18 cellular contexts compared by ENCODE assay signal in genomic region chr11:111413849-111414248, GRCh38. TPM values are rescaled to one million over a fixed set of nuclear protein-coding genes. Genes with fewer than 3 reads are reported as not detected.
DNase-seq lines count a peak whose midpoint lies in the region; ATAC-seq and TF ChIP-seq lines count a peak whose summit lies in the region.
"Had no signal": no experiment of that assay in that cellular context is flagged by ENCODE, and none has a peak within 500 bp of the region (broad histone marks: within the 10 kb centered on the region; RNA-seq: fewer than 3 reads in every experiment).

No MANE protein-coding gene starts in this region.

- intact Hi-C loops in activated CD8-positive, alpha-beta T cell treated with anti-CD3 and anti-CD28 coated beads for 36 hours (cut with micrococcal nuclease) = no loop called here
- intact Hi-C loops in activated CD4-positive, alpha-beta T cell treated with anti-CD3 and anti-CD28 coated beads, Interleukin-2, amount 10 ng/mL, durations not matched to agents 24 days and 14 days (cut with micrococcal nuclease) = loop anchor here (1.0 kb wide), 2 partner anchors 36 to 43 kb away; no protein-coding TSS in a partner anchor

- CTCF ChIA-PET in activated CD8-positive, alpha-beta T cell treated with anti-CD3 and anti-CD28 coated beads for 36 hours (lab: Charles Lee) = interaction anchor here (1.0 to 3.1 kb wide), 4 partner anchors 10 to 131 kb away, joined by 3 to 18 read pairs (median 4); no protein-coding TSS in a partner anchor
- CTCF ChIA-PET in activated CD8-positive, alpha-beta T cell treated with anti-CD3 and anti-CD28 coated beads, Interleukin-2, amount 10 ng/mL, durations not matched to agents 7 days and 5 days (lab: Charles Lee) = interaction anchor here (1.5 to 13.0 kb wide), 4 partner anchors 10 to 136 kb away, joined by 3 to 158 read pairs (median 14); no protein-coding TSS in a partner anchor

- no peak overlapping the region for H3K4me3 Mint-ChIP-seq in activated CD8-positive, alpha-beta T cell treated with anti-CD3 and anti-CD28 coated beads for 36 hours
- no peak overlapping the region for H3K4me3 Mint-ChIP-seq in activated CD8-positive, alpha-beta T cell treated with anti-CD3 and anti-CD28 coated beads, Interleukin-2, amount 10 ng/mL, durations not matched to agents 7 days and 5 days
- peak overlapping the region; percentile 80 for H3K4me3 Mint-ChIP-seq in activated CD4-positive, alpha-beta T cell treated with anti-CD3 and anti-CD28 coated beads, Interleukin-2, amount 10 ng/mL, durations not matched to agents 24 days and 14 days
- H3K4me3 Mint-ChIP-seq in naive B cell (peak overlapping the region in 5 of 8 donors; percentile 71 to 84 (median 78)), osteocyte (ENCODE audit: unreplicated experiment) (no peak overlapping the region)
- H3K4me3 Mint-ChIP-seq in stimulated activated effector memory CD8-positive, alpha-beta T cell treated with anti-CD3 and anti-CD28 coated beads, Interleukin-12 subunit alpha, Interleukin-12 subunit beta, amount 100 ng/mL, for 72 hours = peak overlapping the region; percentile 12
- H3K4me3 Mint-ChIP-seq: brain had no signal

- H3K36me3 Mint-ChIP-seq in activated CD8-positive, alpha-beta T cell treated with anti-CD3 and anti-CD28 coated beads for 36 hours (ENCODE audit: low read depth) = no peaks in the 10 kb centered on the region
- H3K36me3 Mint-ChIP-seq in activated CD8-positive, alpha-beta T cell treated with anti-CD3 and anti-CD28 coated beads, Interleukin-2, amount 10 ng/mL, durations not matched to agents 7 days and 5 days (ENCODE audit: low read depth) = no peaks in the 10 kb centered on the region
- H3K36me3 Mint-ChIP-seq in activated CD4-positive, alpha-beta T cell treated with anti-CD3 and anti-CD28 coated beads, Interleukin-2, amount 10 ng/mL, durations not matched to agents 24 days and 14 days (ENCODE audit: low read depth) = peaks cover 3% of the 10 kb centered on the region
- no peaks in the 10 kb centered on the region for H3K36me3 Mint-ChIP-seq in naive B cell
- no peaks in the 10 kb centered on the region for H3K36me3 Mint-ChIP-seq in stimulated activated effector memory CD8-positive, alpha-beta T cell treated with anti-CD3 and anti-CD28 coated beads, Interleukin-12 subunit alpha, Interleukin-12 subunit beta, amount 100 ng/mL, for 72 hours
- H3K36me3 Mint-ChIP-seq in osteocyte (ENCODE audit: unreplicated experiment) = no peaks in the 10 kb centered on the region
- H3K36me3 Mint-ChIP-seq: brain had no signal

- H3K27me3 Mint-ChIP-seq in activated CD8-positive, alpha-beta T cell treated with anti-CD3 and anti-CD28 coated beads for 36 hours = no peaks in the 10 kb centered on the region
- no peaks in the 10 kb centered on the region for H3K27me3 Mint-ChIP-seq in activated CD8-positive, alpha-beta T cell treated with anti-CD3 and anti-CD28 coated beads, Interleukin-2, amount 10 ng/mL, durations not matched to agents 7 days and 5 days (ENCODE audit: low read depth)
- H3K27me3 Mint-ChIP-seq in activated CD4-positive, alpha-beta T cell treated with anti-CD3 and anti-CD28 coated beads, Interleukin-2, amount 10 ng/mL, durations not matched to agents 24 days and 14 days = no peaks in the 10 kb centered on the region
- H3K27me3 Mint-ChIP-seq in naive B cell (no peaks in the 10 kb centered on the region), osteocyte (ENCODE audit: unreplicated experiment) (peaks cover 30% of the 10 kb centered on the region)
- H3K27me3 Mint-ChIP-seq: brain had no signal

- POLR2A ChIA-PET in activated CD8-positive, alpha-beta T cell treated with anti-CD3 and anti-CD28 coated beads for 36 hours (lab: Charles Lee) = interaction anchor here (0.6 kb wide), 1 partner anchor 71 kb away, joined by 4 read pairs; no protein-coding TSS in a partner anchor
- POLR2A ChIA-PET in activated CD8-positive, alpha-beta T cell treated with anti-CD3 and anti-CD28 coated beads, Interleukin-2, amount 10 ng/mL, durations not matched to agents 7 days and 5 days (lab: Charles Lee) = interaction anchor here (1.5 kb wide), 1 partner anchor 34 kb away, joined by 3 read pairs; the partner anchor contains the start of gene POU2AF1

- DNase-seq in activated CD8-positive, alpha-beta T cell treated with anti-CD3 and anti-CD28 coated beads for 36 hours = peak; percentile 72
- no peak for DNase-seq in activated CD8-positive, alpha-beta T cell treated with anti-CD3 and anti-CD28 coated beads, Interleukin-2, amount 10 ng/mL, durations not matched to agents 7 days and 5 days
- no peak for DNase-seq in activated CD4-positive, alpha-beta T cell treated with anti-CD3 and anti-CD28 coated beads, Interleukin-2, amount 10 ng/mL, durations not matched to agents 24 days and 14 days
- DNase-seq in naive B cell (no peak), AG20443 (ENCODE audit: low spot score) (no peak), osteocyte (ENCODE audit: extremely low spot score, unreplicated experiment) (no peak)
- DNase-seq in stimulated activated effector memory CD8-positive, alpha-beta T cell treated with anti-CD3 and anti-CD28 coated beads, Interleukin-12 subunit alpha, Interleukin-12 subunit beta, amount 100 ng/mL, for 72 hours (ENCODE audit: low spot score in 2 of 2) = no peak
- no peak for DNase-seq in activated effector memory CD4-positive, alpha-beta T cell treated with anti-CD3 and anti-CD28 coated beads, Interleukin-2, amount 50 U/mL, for 16 hours
- DNase-seq: dermis blood vessel endothelial cell; HFFc6; KBM-7; kidney; NCI-H1105 treated with DMSO at 0.1 percent for 48 hours; NK-92 treated with Interleukin-12 subunit alpha and Interleukin-12 subunit beta, amount 100 ng/mL, for 24 hours; SHP77 treated with DMSO at 0.1 percent for 48 hours; thyroid gland had no signal

- H3K9me3 Mint-ChIP-seq in activated CD8-positive, alpha-beta T cell treated with anti-CD3 and anti-CD28 coated beads for 36 hours = no peaks in the 10 kb centered on the region
- no peaks in the 10 kb centered on the region for H3K9me3 Mint-ChIP-seq in activated CD8-positive, alpha-beta T cell treated with anti-CD3 and anti-CD28 coated beads, Interleukin-2, amount 10 ng/mL, durations not matched to agents 7 days and 5 days (ENCODE audit: insufficient read depth)
- H3K9me3 Mint-ChIP-seq in activated CD4-positive, alpha-beta T cell treated with anti-CD3 and anti-CD28 coated beads, Interleukin-2, amount 10 ng/mL, durations not matched to agents 24 days and 14 days = peaks cover 6% of the 10 kb centered on the region
- no peaks in the 10 kb centered on the region for H3K9me3 Mint-ChIP-seq in naive B cell
- H3K9me3 Mint-ChIP-seq in stimulated activated effector memory CD8-positive, alpha-beta T cell treated with anti-CD3 and anti-CD28 coated beads, Interleukin-12 subunit alpha, Interleukin-12 subunit beta, amount 100 ng/mL, for 72 hours = no peaks in the 10 kb centered on the region
- no peaks in the 10 kb centered on the region for H3K9me3 Mint-ChIP-seq in osteocyte (ENCODE audit: unreplicated experiment)
- H3K9me3 Mint-ChIP-seq: brain, HFFc6 had no signal

- TF ChIP-seq CTCF in activated CD8-positive, alpha-beta T cell treated with anti-CD3 and anti-CD28 coated beads for 36 hours (IDR thresholded peaks at IDR 0.05) = no peak
- TF ChIP-seq CTCF in osteocyte (IDR thresholded peaks at IDR 0.05) = no peak

- H3K4me1 Mint-ChIP-seq in activated CD8-positive, alpha-beta T cell treated with anti-CD3 and anti-CD28 coated beads for 36 hours (ENCODE audit: low read depth) = peaks cover 55% of the 10 kb centered on the region
- peaks cover 60% of the 10 kb centered on the region for H3K4me1 Mint-ChIP-seq in activated CD8-positive, alpha-beta T cell treated with anti-CD3 and anti-CD28 coated beads, Interleukin-2, amount 10 ng/mL, durations not matched to agents 7 days and 5 days (ENCODE audit: low read depth)
- H3K4me1 Mint-ChIP-seq in activated CD4-positive, alpha-beta T cell treated with anti-CD3 and anti-CD28 coated beads, Interleukin-2, amount 10 ng/mL, durations not matched to agents 24 days and 14 days = peaks cover 72% of the 10 kb centered on the region
- H3K4me1 Mint-ChIP-seq in naive B cell (peaks cover 91 to 97% (median 94%) of the 10 kb centered on the region in 3 donors), osteocyte (ENCODE audit: unreplicated experiment) (no peaks in the 10 kb centered on the region)
- H3K4me1 Mint-ChIP-seq in stimulated activated effector memory CD8-positive, alpha-beta T cell treated with anti-CD3 and anti-CD28 coated beads, Interleukin-12 subunit alpha, Interleukin-12 subunit beta, amount 100 ng/mL, for 72 hours = peaks cover 35% of the 10 kb centered on the region

- ATAC-seq in activated CD8-positive, alpha-beta T cell treated with anti-CD3 and anti-CD28 coated beads for 36 hours = peak; percentile 79
- no peak for ATAC-seq in activated CD8-positive, alpha-beta T cell treated with anti-CD3 and anti-CD28 coated beads, Interleukin-2, amount 10 ng/mL, durations not matched to agents 7 days and 5 days
- no peak for ATAC-seq in naive B cell (ENCODE audit: low read depth in 2 of 2)
- peak; percentile 74 for ATAC-seq in stimulated activated effector memory CD8-positive, alpha-beta T cell treated with anti-CD3 and anti-CD28 coated beads, Interleukin-12 subunit alpha, Interleukin-12 subunit beta, amount 100 ng/mL, for 72 hours
- ATAC-seq: sciatic nerve had no signal

- H3K27ac Mint-ChIP-seq in activated CD8-positive, alpha-beta T cell treated with anti-CD3 and anti-CD28 coated beads for 36 hours = peak overlapping the region; percentile 77
- no peak overlapping the region for H3K27ac Mint-ChIP-seq in activated CD8-positive, alpha-beta T cell treated with anti-CD3 and anti-CD28 coated beads, Interleukin-2, amount 10 ng/mL, durations not matched to agents 7 days and 5 days
- peak overlapping the region; percentile 90 for H3K27ac Mint-ChIP-seq in activated CD4-positive, alpha-beta T cell treated with anti-CD3 and anti-CD28 coated beads, Interleukin-2, amount 10 ng/mL, durations not matched to agents 24 days and 14 days
- H3K27ac Mint-ChIP-seq in naive B cell (peak overlapping the region; percentile 95 to 99 (median 99)), osteocyte (ENCODE audit: unreplicated experiment) (no peak overlapping the region)
- H3K27ac Mint-ChIP-seq in stimulated activated effector memory CD8-positive, alpha-beta T cell treated with anti-CD3 and anti-CD28 coated beads, Interleukin-12 subunit alpha, Interleukin-12 subunit beta, amount 100 ng/mL, for 72 hours = no peak overlapping the region
- H3K27ac Mint-ChIP-seq: brain, HFFc6 had no signal

RNA-seq across cellular contexts. Expression of gene POU2AF1, which starts 34.8 kb away (rescaled TPM):
- total RNA-seq in activated CD8-positive, alpha-beta T cell treated with anti-CD3 and anti-CD28 coated beads for 36 hours = 1 to 10 TPM; 3.6 to 4.5 TPM
- total RNA-seq in activated CD8-positive, alpha-beta T cell treated with anti-CD3 and anti-CD28 coated beads, Interleukin-2, amount 10 ng/mL, durations not matched to agents 7 days and 5 days = 1 to 10 TPM; 1.7 to 2.4 TPM
- 65.6 and 68.9 TPM in 2 replicates for total RNA-seq in activated CD4-positive, alpha-beta T cell treated with anti-CD3 and anti-CD28 coated beads, Interleukin-2, amount 10 ng/mL, durations not matched to agents 24 days and 14 days
- polyA plus RNA-seq in naive B cell (ENCODE audit: low read depth in 6 of 6) = 100 to 1,000 TPM in 2 of 6 donors, 10 to 100 TPM in 4; 63.6 to 114 (median 89.3) TPM
- total RNA-seq in osteocyte = not detected in 2 replicates
- total RNA-seq: dermis blood vessel endothelial cell, HFFc6 had no signal

Comparison
In these comparisons a context has a peak if more than half of its experiments do, and no peak if none do; other contexts are left out.
1. ATAC-seq: peak in activated CD8-positive, alpha-beta T cell treated with anti-CD3 and anti-CD28 coated beads for 36 hours (single experiment) and stimulated activated effector memory CD8-positive, alpha-beta T cell treated with anti-CD3 and anti-CD28 coated beads, Interleukin-12 subunit alpha, Interleukin-12 subunit beta, amount 100 ng/mL, for 72 hours (single experiment); none in activated CD8-positive, alpha-beta T cell treated with anti-CD3 and anti-CD28 coated beads, Interleukin-2, amount 10 ng/mL, durations not matched to agents 7 days and 5 days (single experiment) and naive B cell (0 of 2).
2. H3K27ac Mint-ChIP-seq: peak in activated CD8-positive, alpha-beta T cell treated with anti-CD3 and anti-CD28 coated beads for 36 hours (single experiment), activated CD4-positive, alpha-beta T cell treated with anti-CD3 and anti-CD28 coated beads, Interleukin-2, amount 10 ng/mL, durations not matched to agents 24 days and 14 days (single experiment) and naive B cell (6 of 6); none in activated CD8-positive, alpha-beta T cell treated with anti-CD3 and anti-CD28 coated beads, Interleukin-2, amount 10 ng/mL, durations not matched to agents 7 days and 5 days (single experiment), stimulated activated effector memory CD8-positive, alpha-beta T cell treated with anti-CD3 and anti-CD28 coated beads, Interleukin-12 subunit alpha, Interleukin-12 subunit beta, amount 100 ng/mL, for 72 hours (single experiment) and osteocyte (single experiment).
3. H3K4me3 Mint-ChIP-seq: peak in activated CD4-positive, alpha-beta T cell treated with anti-CD3 and anti-CD28 coated beads, Interleukin-2, amount 10 ng/mL, durations not matched to agents 24 days and 14 days (single experiment), naive B cell (5 of 8) and stimulated activated effector memory CD8-positive, alpha-beta T cell treated with anti-CD3 and anti-CD28 coated beads, Interleukin-12 subunit alpha, Interleukin-12 subunit beta, amount 100 ng/mL, for 72 hours (single experiment); none in activated CD8-positive, alpha-beta T cell treated with anti-CD3 and anti-CD28 coated beads for 36 hours (single experiment), activated CD8-positive, alpha-beta T cell treated with anti-CD3 and anti-CD28 coated beads, Interleukin-2, amount 10 ng/mL, durations not matched to agents 7 days and 5 days (single experiment) and osteocyte (single experiment).
4. RNA of gene POU2AF1, which starts 34.8 kb away (total RNA-seq): 65.6 to 68.9 TPM in activated CD4-positive, alpha-beta T cell treated with anti-CD3 and anti-CD28 coated beads, Interleukin-2, amount 10 ng/mL, durations not matched to agents 24 days and 14 days; 3.6 to 4.5 TPM in activated CD8-positive, alpha-beta T cell treated with anti-CD3 and anti-CD28 coated beads for 36 hours, 1.7 to 2.4 TPM in activated CD8-positive, alpha-beta T cell treated with anti-CD3 and anti-CD28 coated beads, Interleukin-2, amount 10 ng/mL, durations not matched to agents 7 days and 5 days and not detected in osteocyte; every median in the first group is over 10 times any median in the second.